ENCODE assay signal across 9 cellular contexts in the genomic region with DNA sequence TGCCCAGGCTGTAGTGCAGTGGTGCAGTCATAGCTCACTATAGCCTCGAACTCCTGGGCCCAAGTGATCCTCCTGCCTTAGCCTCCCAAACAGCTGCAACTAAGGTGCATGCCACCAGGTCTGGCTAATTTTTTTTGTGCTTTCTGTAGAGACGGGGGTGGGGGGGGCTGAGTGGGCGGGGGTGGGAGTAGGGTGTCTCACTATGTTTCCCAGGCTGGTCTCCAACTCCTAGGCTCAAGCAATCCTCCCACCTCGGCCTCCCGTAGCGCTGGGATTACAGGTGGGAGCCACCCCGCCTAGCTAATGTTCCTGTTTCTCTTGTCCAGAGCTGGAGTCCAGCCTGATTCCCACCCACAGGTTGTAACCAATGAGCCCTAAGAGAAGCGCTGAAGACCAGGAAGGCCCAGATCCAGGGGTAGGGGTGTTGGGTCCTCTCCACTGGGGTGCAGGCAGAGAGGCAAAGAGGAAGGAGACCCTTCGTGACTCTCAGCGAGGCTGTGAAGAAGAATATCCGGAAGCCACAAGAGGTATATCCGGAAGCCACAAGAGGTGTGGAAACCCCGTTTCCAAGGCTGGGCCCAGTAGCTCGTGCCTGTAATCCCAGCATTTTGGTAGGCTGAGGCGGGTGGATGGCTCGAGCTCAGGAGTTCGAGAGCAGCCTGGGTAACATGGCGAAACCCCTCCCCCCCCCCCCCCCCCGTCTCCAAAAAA. TPM values are rescaled to one million over a fixed set of nuclear protein-coding genes. Genes with fewer than 3 reads are reported as not detected.
DNase-seq lines count a peak whose midpoint lies in the region; ATAC-seq, FAIRE-seq and TF ChIP-seq lines count a peak whose summit lies in the region.
"Had no signal": no experiment of that assay in that cellular context is flagged by ENCODE, and none has a peak within 500 bp of the region (broad histone marks: within the 10 kb centered on the region; RNA-seq: fewer than 3 reads in every experiment).

No MANE protein-coding gene starts in this region.

- H3K36me3 ChIP-seq in Loucy (ENCODE audit: insufficient read depth, low read length) (peaks cover 19% of the 10 kb centered on the region; the same call in 1 of the 2 replicates), endothelial cell of umbilical vein (ENCODE audit: control insufficient read depth in 2 of 2, extremely low read depth in 1 of 2, insufficient read depth in 2 of 2, low read length in 2 of 2) (peaks cover 4 to 21% of the 10 kb centered on the region in 2 experiments), aorta (ENCODE audit: control insufficient read depth in 1 of 2, insufficient read depth in 2 of 2, low read length in 1 of 2) (no peaks in the 10 kb centered on the region)

- 54 to 56% methylated on average over 19 of the region's 19 CpGs for WGBS in aorta, 2 donors

- H2AFZ ChIP-seq in Loucy (ENCODE audit: low read length) (peak overlapping the region; percentile 85), endothelial cell of umbilical vein (ENCODE audit: low read depth, low read length) (peak overlapping the region; percentile 89)

- TSS peak; percentile 50 for BruUV-seq in endothelial cell of umbilical vein (replicated peaks; lab: Mats Ljungman, UMichigan)

- no peaks in the 10 kb centered on the region for H3K9me3 ChIP-seq in Loucy (ENCODE audit: insufficient read depth, low read depth, low read length)
- no peaks in the 10 kb centered on the region for H3K9me3 ChIP-seq in endothelial cell of umbilical vein (replicated peaks; ENCODE audit: control insufficient read depth, insufficient read depth, low read length)
- no peaks in the 10 kb centered on the region for H3K9me3 ChIP-seq in aorta (ENCODE audit: control insufficient read depth, low read length)

- H3K9me3 Mint-ChIP-seq in neural crest cell = no peaks in the 10 kb centered on the region

- H3K79me2 ChIP-seq in Loucy (ENCODE audit: insufficient read depth, low read length) (peaks cover 30% of the 10 kb centered on the region), endothelial cell of umbilical vein (ENCODE audit: control insufficient read depth, insufficient read depth, low read length) (no peaks in the 10 kb centered on the region)

- no peaks in the 10 kb centered on the region for H3K27me3 Mint-ChIP-seq in neural crest cell (ENCODE audit: low read depth)

- peak overlapping the region; percentile 77 for H3K4me3 ChIP-seq in Loucy (ENCODE audit: low read length, poor library complexity, severe bottlenecking)
- peak overlapping the region in 2 of 3 experiments; percentile 40 to 86 for H3K4me3 ChIP-seq in endothelial cell of umbilical vein (replicated peaks in 1 of 3; ENCODE audit: insufficient read depth in 1 of 3, low read depth in 1 of 3, low read length in 3 of 3)
- no peak overlapping the region for H3K4me3 ChIP-seq in aorta (ENCODE audit: low read length in 2 of 2)

- H3K9ac ChIP-seq in Loucy (ENCODE audit: low read depth, low read length, poor library complexity, severe bottlenecking) (peak overlapping the region; percentile 78), endothelial cell of umbilical vein (replicated peaks; ENCODE audit: extremely low read depth, insufficient read depth, low read length) (peak overlapping the region; percentile 17)

- H3K9me2 ChIP-seq in Loucy (replicated peaks; ENCODE audit: low read depth, low read length) = no peaks in the 10 kb centered on the region

- TF ChIP-seq CTCF in Loucy (conservative IDR thresholded peaks at IDR 0.05; ENCODE audit: low read length) (no peak), endothelial cell of umbilical vein (IDR thresholded peaks at IDR 0.05; ENCODE audit: extremely low read depth in 1 of 2, insufficient read depth in 1 of 2, low read depth in 1 of 2, low read length in 2 of 2) (no peak), neural crest cell (conservative IDR thresholded peaks at IDR 0.05) (no peak)

- peak; percentile 3 for ATAC-seq in aorta (ENCODE audit: low FRiP score)

- CTCF ChIA-PET in endothelial cell of umbilical vein (lab: Charles Lee) = interaction anchor here (1.4 kb wide), 2 partner anchors 9 to 34 kb away, joined by 7 to 8 read pairs; no protein-coding TSS in a partner anchor

- no peaks in the 10 kb centered on the region for H3F3A ChIP-seq in Loucy (ENCODE audit: low read depth)

- dilution Hi-C loops in endothelial cell of umbilical vein (cut with MboI; ENCODE audit: extremely low pct_ligation_motif_present, low sequenced_read_pairs) = no loop called here

- H4K20me1 ChIP-seq in Loucy (ENCODE audit: insufficient read depth, low read length, poor library complexity, severe bottlenecking) (peaks cover 9% of the 10 kb centered on the region), endothelial cell of umbilical vein (replicated peaks; ENCODE audit: control insufficient read depth, extremely low read depth, insufficient read depth, low read length) (no peaks in the 10 kb centered on the region)

- peak overlapping the region; percentile 85 for H3K27ac Mint-ChIP-seq in neural crest cell (ENCODE audit: unreplicated experiment)

- H3K27ac ChIP-seq in endothelial cell of umbilical vein (ENCODE audit: insufficient read depth, low read depth, low read length) = peak overlapping the region; percentile 32
- peak overlapping the region in 1 of 2 donors; percentile 4 for H3K27ac ChIP-seq in aorta (ENCODE audit: low read depth in 1 of 2, low read length in 2 of 2)

- POLR2A ChIA-PET in endothelial cell of umbilical vein (lab: Charles Lee) = no interaction called here

- H3K4me3 Mint-ChIP-seq in neural crest cell = peak overlapping the region; percentile 82

- TF ChIP-seq POLR2A in endothelial cell of umbilical vein (IDR thresholded peaks at IDR 0.05; ENCODE audit: low read depth, low read length) = no peak

- peaks cover 5% of the 10 kb centered on the region for H3K4me1 Mint-ChIP-seq in neural crest cell

- H3K27me3 ChIP-seq in Loucy (ENCODE audit: insufficient read depth, low read length, poor library complexity, severe bottlenecking) (no peaks in the 10 kb centered on the region), endothelial cell of umbilical vein (ENCODE audit: control insufficient read depth in 2 of 2, insufficient read depth in 2 of 2, low read length in 2 of 2) (no peaks in the 10 kb centered on the region), aorta (ENCODE audit: control insufficient read depth in 1 of 2, insufficient read depth in 2 of 2, low read length in 1 of 2) (no peaks in the 10 kb centered on the region)

- peaks cover 4% of the 10 kb centered on the region for H3K36me3 Mint-ChIP-seq in neural crest cell (ENCODE audit: low read depth)

- no peak for FAIRE-seq in endothelial cell of umbilical vein (lab: Jason Lieb, UNC)

- H3K4me1 ChIP-seq in Loucy (ENCODE audit: insufficient read depth, low read length, poor library complexity, severe bottlenecking) (peaks cover 21% of the 10 kb centered on the region), endothelial cell of umbilical vein (ENCODE audit: control insufficient read depth, extremely low read depth, insufficient read depth, low read length) (peaks cover 11% of the 10 kb centered on the region), aorta (ENCODE audit: control insufficient read depth in 1 of 2, insufficient read depth in 2 of 2, low read length in 2 of 2) (no peaks in the 10 kb centered on the region)

- H3K9me1 ChIP-seq in endothelial cell of umbilical vein (replicated peaks; ENCODE audit: control insufficient read depth, extremely low read depth, insufficient read depth, low read length) = no peaks in the 10 kb centered on the region

- intact Hi-C loops in endothelial cell of umbilical vein (cut with micrococcal nuclease) (no loop called here), aorta (cut with DNase I) (no loop called here)

- DNase-seq in GDM1 (lab: John Stamatoyannopoulos, UW) (peak; percentile 65), endothelial cell of umbilical vein (ENCODE audit: low read depth, low spot score) (no peak), neural crest cell (ENCODE audit: low read depth, low spot score) (no peak), aorta (no peak), AG08395 (ENCODE audit: low spot score) (no peak), NCI-H187 treated with DMSO at 0.1 percent for 48 hours (lab: John Stamatoyannopoulos, UW) (no peak)
- peak; percentile 18 for DNase-seq in activated CD4-positive, alpha-beta T cell treated with anti-CD3 and anti-CD28 coated beads, Interleukin-2, amount 50 U/mL, for 4 hours

- peak overlapping the region; percentile 83 for H3K4me2 ChIP-seq in Loucy (ENCODE audit: low read depth, low read length, poor library complexity, severe bottlenecking)
- H3K4me2 ChIP-seq in endothelial cell of umbilical vein (ENCODE audit: insufficient read depth, low read length) = peak overlapping the region; percentile 63

RNA-seq across cellular contexts. Expression of gene BBLN, which starts 0.8 kb away (rescaled TPM):
- total RNA-seq in endothelial cell of umbilical vein (51.0 and 53.2 TPM in 2 replicates), neural crest cell (80.6 and 82.5 TPM in 2 replicates), aorta (10 to 100 TPM; 46.7 to 54.3 TPM)
- polyA plus RNA-seq in endothelial cell of umbilical vein (124 and 206 TPM in 2 replicates), aorta (100 to 1,000 TPM; 164 to 278 TPM)
- 56.1 and 94.1 TPM in 2 replicates for polyA plus RNA-seq in endothelial cell of umbilical vein (2011; cell fraction: cytosol; rRNA removed)
- polyA plus RNA-seq in endothelial cell of umbilical vein (2011; cell fraction: nucleus; rRNA removed) = 17.1 and 22.5 TPM in 2 replicates
- 54.3 and 72.4 TPM in 2 replicates for polyA plus RNA-seq in endothelial cell of umbilical vein (2012)
- 15.7 and 17.6 TPM in 2 replicates for polyA minus RNA-seq in endothelial cell of umbilical vein
- 97.0 TPM for polyA minus RNA-seq in endothelial cell of umbilical vein (2011; cell fraction: cytosol; rRNA and poly(A)+ RNA removed)
- polyA minus RNA-seq in endothelial cell of umbilical vein (2011; cell fraction: nucleus; rRNA and poly(A)+ RNA removed) = 5.4 and 7.8 TPM in 2 replicates

RNA-seq across cellular contexts. Expression of gene LCN2, which starts 10.0 kb away (rescaled TPM):
- total RNA-seq in endothelial cell of umbilical vein (not detected in 2 replicates), neural crest cell (not detected in 2 replicates), aorta (1 to 10 TPM in 1 of 2 donors, under 1 TPM in 1; 0.84 to 1.1 TPM)
- polyA plus RNA-seq in endothelial cell of umbilical vein (not detected in 2 replicates), aorta (1 to 10 TPM in 1 of 2 donors, under 1 TPM in 1; 0.90 to 5.6 TPM)
- polyA plus RNA-seq in endothelial cell of umbilical vein (2011; cell fraction: cytosol; rRNA removed) = not detected in 2 replicates
- not detected in 2 replicates for polyA plus RNA-seq in endothelial cell of umbilical vein (2011; cell fraction: nucleus; rRNA removed)
- not detected in 2 replicates for polyA plus RNA-seq in endothelial cell of umbilical vein (2012)
- not detected in 2 replicates for polyA minus RNA-seq in endothelial cell of umbilical vein
- polyA minus RNA-seq in endothelial cell of umbilical vein (2011; cell fraction: cytosol; rRNA and poly(A)+ RNA removed) = 1.2 TPM
- not detected in 2 replicates for polyA minus RNA-seq in endothelial cell of umbilical vein (2011; cell fraction: nucleus; rRNA and poly(A)+ RNA removed)
- total RNA-seq: M059J had no signal

RNA-seq across cellular contexts. Expression of gene PTGES2, which starts 31.7 kb away (rescaled TPM):
- total RNA-seq in endothelial cell of umbilical vein (64.2 and 69.6 TPM in 2 replicates), neural crest cell (63.2 and 72.2 TPM in 2 replicates), aorta (10 to 100 TPM; 37.1 to 38.5 TPM)
- polyA plus RNA-seq in endothelial cell of umbilical vein (69.8 and 69.9 TPM in 2 replicates), aorta (10 to 100 TPM; 29.9 to 56.2 TPM)
- polyA plus RNA-seq in endothelial cell of umbilical vein (2011; cell fraction: cytosol; rRNA removed) = 65.0 and 76.3 TPM in 2 replicates
- polyA plus RNA-seq in endothelial cell of umbilical vein (2011; cell fraction: nucleus; rRNA removed) = 105 and 113 TPM in 2 replicates
- polyA plus RNA-seq in endothelial cell of umbilical vein (2012) = 52.9 and 57.9 TPM in 2 replicates
- 45.6 and 48.0 TPM in 2 replicates for polyA minus RNA-seq in endothelial cell of umbilical vein
- polyA minus RNA-seq in endothelial cell of umbilical vein (2011; cell fraction: cytosol; rRNA and poly(A)+ RNA removed) = 85.7 TPM
- 23.8 and 31.5 TPM in 2 replicates for polyA minus RNA-seq in endothelial cell of umbilical vein (2011; cell fraction: nucleus; rRNA and poly(A)+ RNA removed)

RNA-seq across cellular contexts. Expression of gene CIZ1, which starts 32.1 kb away (rescaled TPM):
- total RNA-seq in endothelial cell of umbilical vein (143 and 150 TPM in 2 replicates), neural crest cell (201 and 226 TPM in 2 replicates), aorta (100 to 1,000 TPM in 1 of 2 donors, 10 to 100 TPM in 1; 82.3 to 117 TPM)
- polyA plus RNA-seq in endothelial cell of umbilical vein (88.3 and 97.2 TPM in 2 replicates), aorta (10 to 100 TPM; 38.4 to 67.2 TPM)
- polyA plus RNA-seq in endothelial cell of umbilical vein (2011; cell fraction: cytosol; rRNA removed) = 61.2 and 64.5 TPM in 2 replicates
- polyA plus RNA-seq in endothelial cell of umbilical vein (2011; cell fraction: nucleus; rRNA removed) = 129 and 141 TPM in 2 replicates
- polyA plus RNA-seq in endothelial cell of umbilical vein (2012) = 106 and 126 TPM in 2 replicates
- polyA minus RNA-seq in endothelial cell of umbilical vein = 72.8 and 92.2 TPM in 2 replicates
- polyA minus RNA-seq in endothelial cell of umbilical vein (2011; cell fraction: cytosol; rRNA and poly(A)+ RNA removed) = 89.1 TPM
- 32.6 and 40.5 TPM in 2 replicates for polyA minus RNA-seq in endothelial cell of umbilical vein (2011; cell fraction: nucleus; rRNA and poly(A)+ RNA removed)

RNA-seq across cellular contexts. Expression of gene DNM1, which starts 44.0 kb away (rescaled TPM):
- total RNA-seq in endothelial cell of umbilical vein (2.9 and 7.9 TPM in 2 replicates), neural crest cell (84.0 and 87.2 TPM in 2 replicates), aorta (100 to 1,000 TPM in 1 of 2 donors, 1 to 10 TPM in 1; 9.3 to 114 TPM)
- polyA plus RNA-seq in endothelial cell of umbilical vein (0.59 TPM in 2 replicates), aorta (1 to 10 TPM in 1 of 2 donors, under 1 TPM in 1; 0.43 to 2.1 TPM)
- 0.21 and 0.28 TPM in 2 replicates for polyA plus RNA-seq in endothelial cell of umbilical vein (2011; cell fraction: cytosol; rRNA removed)
- 2.7 and 3.9 TPM in 2 replicates for polyA plus RNA-seq in endothelial cell of umbilical vein (2011; cell fraction: nucleus; rRNA removed)
- polyA plus RNA-seq in endothelial cell of umbilical vein (2012) = 0.75 and 1.3 TPM in 2 replicates
- polyA minus RNA-seq in endothelial cell of umbilical vein = 1.3 and 1.8 TPM in 2 replicates
- polyA minus RNA-seq in endothelial cell of umbilical vein (2011; cell fraction: cytosol; rRNA and poly(A)+ RNA removed) = 1.6 TPM
- polyA minus RNA-seq in endothelial cell of umbilical vein (2011; cell fraction: nucleus; rRNA and poly(A)+ RNA removed) = 2.1 and 2.2 TPM in 2 replicates

Comparison
In these comparisons a context has a peak if more than half of its experiments do, and no peak if none do; other contexts are left out.
1. DNase-seq: peak in GDM1 (single experiment) and activated CD4-positive, alpha-beta T cell treated with anti-CD3 and anti-CD28 coated beads, Interleukin-2, amount 50 U/mL, for 4 hours (2 of 2); none in endothelial cell of umbilical vein (single experiment), neural crest cell (single experiment), aorta (0 of 2), AG08395 (single experiment) and NCI-H187 treated with DMSO at 0.1 percent for 48 hours (single experiment).
2. H3K4me3 ChIP-seq: peak in Loucy (single experiment) and endothelial cell of umbilical vein (2 of 3); none in aorta (0 of 2).